ENCODE assay signal across 22 cellular contexts in genomic region chr6:1028744-1029143, GRCh38.
DNase-seq lines count a peak whose midpoint lies in the region; ATAC-seq and TF ChIP-seq lines count a peak whose summit lies in the region.
"Had no signal": no experiment of that assay in that cellular context is flagged by ENCODE, and none has a peak within 500 bp of the region (broad histone marks: within the 10 kb centered on the region; RNA-seq: fewer than 3 reads in every experiment).

No MANE protein-coding gene starts in this region.

- H3K79me2 ChIP-seq in GM23338 (replicated peaks; ENCODE audit: insufficient read depth) = no peaks in the 10 kb centered on the region

- H4K20me1 ChIP-seq in GM23338 (replicated peaks; ENCODE audit: insufficient read depth) = no peaks in the 10 kb centered on the region
- H4K20me1 ChIP-seq: BLaER1 treated with 17β-estradiol and CSF1 and Interleukin-3, amounts not matched to agents 10 nM and 100 nM had no signal

- H3K4me1 Mint-ChIP-seq in GM23338 (peaks cover 35% of the 10 kb centered on the region), nephron progenitor cell (peaks cover 45% of the 10 kb centered on the region)

- H3K27me3 ChIP-seq in GM23338 (ENCODE audit: insufficient read depth) = no peaks in the 10 kb centered on the region
- no peaks in the 10 kb centered on the region for H3K27me3 ChIP-seq in esophagus muscularis mucosa
- H3K27me3 ChIP-seq: BLaER1 treated with 17β-estradiol and CSF1 and Interleukin-3, amounts not matched to agents 10 nM and 100 nM; MG63; SJSA1 had no signal

- TF ChIP-seq CTCF in GM23338 (conservative IDR thresholded peaks at IDR 0.05; ENCODE audit: low read depth in 2 of 2) (no peak), nephron progenitor cell (IDR thresholded peaks at IDR 0.05) (no peak), esophagus muscularis mucosa (IDR thresholded peaks at IDR 0.05) (no peak)

- no peak for TF ChIP-seq EP300 in esophagus muscularis mucosa (IDR thresholded peaks at IDR 0.05)

- ATAC-seq in GM23338 (no peak), HG03045 (IDR thresholded peaks at IDR 0.05; ENCODE audit: unreplicated experiment) (no peak)
- ATAC-seq: Right ventricle myocardium inferior had no signal

- H3K9me3 ChIP-seq in esophagus muscularis mucosa = peaks cover 0 to 7% (median 7%) of the 10 kb centered on the region in 4 donors
- H3K9me3 ChIP-seq: HAP-1, MG63, SJSA1 had no signal

- H3K27ac Mint-ChIP-seq in GM23338 = no peak overlapping the region
- H3K27ac Mint-ChIP-seq in nephron progenitor cell = peak overlapping the region; percentile 89
- H3K27ac Mint-ChIP-seq: CD4-positive, alpha-beta T cell had no signal

- H3K36me3 Mint-ChIP-seq in GM23338 (ENCODE audit: low read depth) (no peaks in the 10 kb centered on the region), nephron progenitor cell (ENCODE audit: low read depth) (peaks cover 16% of the 10 kb centered on the region)

- intact Hi-C loops in esophagus muscularis mucosa (cut with DNase I) = no loop called here

- H3K4me1 ChIP-seq in GM23338 (ENCODE audit: insufficient read depth) = peaks cover 3% of the 10 kb centered on the region; the same call in 1 of the 2 replicates
- peaks cover 0 to 10% (median 9%) of the 10 kb centered on the region in 4 donors for H3K4me1 ChIP-seq in esophagus muscularis mucosa
- H3K4me1 ChIP-seq: HAP-1 had no signal

- no peaks in the 10 kb centered on the region for H3F3A ChIP-seq in GM23338 (replicated peaks; ENCODE audit: low read depth)

- H3K9me3 Mint-ChIP-seq in GM23338 (peaks cover 7% of the 10 kb centered on the region; the same call in 2 of the 3 replicates), nephron progenitor cell (peaks cover 35% of the 10 kb centered on the region)
- H3K9me3 Mint-ChIP-seq: CD4-positive, alpha-beta T cell had no signal

- WGBS in esophagus muscularis mucosa = 87% methylated on average over 8 of the region's 8 CpGs

- H3K27me3 Mint-ChIP-seq in GM23338 (ENCODE audit: insufficient read depth, low read depth, poor library complexity) = peaks cover 7% of the 10 kb centered on the region
- H3K27me3 Mint-ChIP-seq in nephron progenitor cell (ENCODE audit: low read depth, poor library complexity) = peaks cover 12% of the 10 kb centered on the region

- H2AFZ ChIP-seq in GM23338 = 0 out of 2 replicates have a peak overlapping the region, but pooled peaks have one; percentile 56
- H2AFZ ChIP-seq: GM23248, PC-9 had no signal

- H3K27ac ChIP-seq in GM23338 (ENCODE audit: low read depth) (no peak overlapping the region), esophagus muscularis mucosa (replicated peaks in 1 of 4) (no peak overlapping the region)
- H3K27ac ChIP-seq: BLaER1 treated with 17β-estradiol and CSF1 and Interleukin-3, amounts not matched to agents 10 nM and 100 nM; GM23248; HL-60; PC-9; SJSA1 had no signal

- H3K36me3 ChIP-seq in GM23338 (ENCODE audit: insufficient read depth) (no peaks in the 10 kb centered on the region), esophagus muscularis mucosa (no peaks in the 10 kb centered on the region)
- H3K36me3 ChIP-seq: BLaER1 treated with 17β-estradiol and CSF1 and Interleukin-3, amounts not matched to agents 10 nM and 100 nM; HAP-1; MG63; SJSA1 had no signal

- H3K4me3 Mint-ChIP-seq in GM23338 (no peak overlapping the region), nephron progenitor cell (no peak overlapping the region)
- H3K4me3 Mint-ChIP-seq: CD4-positive, alpha-beta T cell had no signal

- H3K4me2 ChIP-seq in GM23338 = no peak overlapping the region
- H3K4me2 ChIP-seq: BLaER1 treated with 17β-estradiol and CSF1 and Interleukin-3, amounts not matched to agents 10 nM and 100 nM; PC-9 had no signal

- H3K4me3 ChIP-seq in GM23338 (no peak overlapping the region), esophagus muscularis mucosa (no peak overlapping the region)
- H3K4me3 ChIP-seq: BLaER1 treated with 17β-estradiol and CSF1 and Interleukin-3, amounts not matched to agents 10 nM and 100 nM; GM23248; HAP-1; MG63; PC-9; SJSA1 had no signal

- DNase-seq in GM23338 (ENCODE audit: low spot score) (no peak), SW480 (ENCODE audit: low spot score) (peak; percentile 46), iPS-NIHi11 (ENCODE audit: low spot score) (peak; percentile 33), nephron progenitor cell (no peak), esophagus muscularis mucosa (ENCODE audit: extremely low spot score) (no peak), Kasumi-1 (lab: John Stamatoyannopoulos, UW) (no peak)
- DNase-seq: AML-193; CD4-positive, alpha-beta T cell; Karpas-422; MG63; NCI-H1105 treated with DMSO at 0.1 percent for 48 hours; NCI-H146; NCI-H1930; NK-92 treated with Interleukin-12 subunit alpha and Interleukin-12 subunit beta, amount 100 ng/mL, for 24 hours; PC-9 had no signal

- peaks cover 9% of the 10 kb centered on the region; the same call in 1 of the 2 replicates for H3K9me2 ChIP-seq in GM23338 (ENCODE audit: insufficient read depth)

- TF ChIP-seq POLR2A in esophagus muscularis mucosa (IDR thresholded peaks at IDR 0.05; ENCODE audit: low read depth) = no peak

TF ChIP-seq in GM23338, 12 proteins besides CTCF, POLR2A, EP300 and RAD21 (continues in another document):
- no peak for TF ChIP-seq ETS1 (IDR thresholded peaks at IDR 0.05)
- TF ChIP-seq ZNF462 (CRISPR knock-in tag; IDR thresholded peaks at IDR 0.05) = no peak
- TF ChIP-seq CREB1 (CRISPR knock-in tag; IDR thresholded peaks at IDR 0.05; ENCODE audit: low read depth) = no peak
- TF ChIP-seq ZNF114 (CRISPR knock-in tag; IDR thresholded peaks at IDR 0.05) = no peak
- no peak for TF ChIP-seq STAT1 (IDR thresholded peaks at IDR 0.05; ENCODE audit: unreplicated experiment)
- no peak for TF ChIP-seq ZNF331 (CRISPR knock-in tag; IDR thresholded peaks at IDR 0.05; ENCODE audit: low read depth)
- TF ChIP-seq EZH2 (IDR thresholded peaks at IDR 0.05; ENCODE audit: low read depth, unreplicated experiment) = no peak
- no peak for TF ChIP-seq POLR2AphosphoS5 (IDR thresholded peaks at IDR 0.05; ENCODE audit: low read depth)

Comparison
In these comparisons a context has a peak if more than half of its experiments do, and no peak if none do; other contexts are left out.
1. DNase-seq: peak in SW480 (single experiment) and iPS-NIHi11 (single experiment); none in GM23338 (single experiment), nephron progenitor cell (single experiment), esophagus muscularis mucosa (single experiment) and Kasumi-1 (0 of 2).